In the genomic region with DNA sequence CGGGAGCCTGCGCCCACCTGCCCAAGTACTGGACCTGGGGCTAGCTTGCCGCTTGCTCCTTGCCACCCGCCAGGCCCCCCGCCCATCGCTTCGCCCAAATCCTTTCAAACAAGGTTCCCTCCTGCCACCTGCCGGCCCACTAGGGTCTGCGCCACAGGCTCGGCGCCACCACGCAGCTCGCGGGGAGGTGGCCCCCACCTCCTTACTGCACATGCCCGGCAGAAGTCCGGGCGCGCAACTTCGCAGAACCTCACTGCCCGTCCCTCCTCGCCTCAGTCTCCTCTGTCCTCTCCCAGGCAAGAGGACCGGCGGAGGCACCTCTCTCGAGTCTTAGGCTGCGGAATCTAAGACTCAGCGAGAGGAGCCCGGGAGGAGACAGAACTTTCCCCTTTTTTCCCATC, we compare ENCODE assay signal across 8 cellular contexts. TPM values are rescaled to one million over a fixed set of nuclear protein-coding genes. Genes with fewer than 3 reads are reported as not detected.
A peak's percentile ranks its signal among the peaks of the same experiment; 100 is the strongest.
DNase-seq lines count a peak whose midpoint lies in the region; ATAC-seq and TF ChIP-seq lines count a peak whose summit lies in the region.

No MANE protein-coding gene starts in this region.

- H3K27me3 ChIP-seq in heart right ventricle (peaks cover 0 to 84% (median 60%) of the 10 kb centered on the region in 7 donors), smooth muscle cell (ENCODE audit: low read depth) (peaks cover 63% of the 10 kb centered on the region)

- no peak overlapping the region for H2AFZ ChIP-seq in smooth muscle cell (ENCODE audit: low read depth)

- H3K4me3 ChIP-seq in heart right ventricle (peak overlapping the region in 7 of 10 donors; percentile 3 to 40 (median 25)), smooth muscle cell (peak overlapping the region; percentile 33)

- H3K9me3 ChIP-seq in heart right ventricle (no peaks in the 10 kb centered on the region), smooth muscle cell (replicated peaks; ENCODE audit: low read depth) (no peaks in the 10 kb centered on the region)

- H3K4me2 ChIP-seq in smooth muscle cell: peak overlapping the region; percentile 79

- no peaks in the 10 kb centered on the region for H3K79me2 ChIP-seq in smooth muscle cell (ENCODE audit: low read depth)

- peaks cover 67% of the 10 kb centered on the region for H3K27me3 Mint-ChIP-seq in activated T-helper 2 cell treated with anti-CD3 and anti-CD28 coated beads, Interferon-gamma antibody, Interleukin-2, Interleukin-4, amounts not matched to agents 10 μg/mL and 5 μg/mL and 100 μg/mL, durations not matched to agents 14 hours and 24 hours and 36 hours (ENCODE audit: low read depth)

- peak in 8 of 9 donors; percentile 19 to 62 (median 50) for TF ChIP-seq CTCF in heart right ventricle (IDR thresholded peaks at IDR 0.05)
- peak; percentile 46 for TF ChIP-seq CTCF in smooth muscle cell (IDR thresholded peaks at IDR 0.05; ENCODE audit: borderline replicate concordance, insufficient read depth, poor library complexity, severe bottlenecking)

- no peaks in the 10 kb centered on the region for H3F3A ChIP-seq in smooth muscle cell (ENCODE audit: low read depth)

- H3K36me3 ChIP-seq in heart right ventricle (no peaks in the 10 kb centered on the region), smooth muscle cell (ENCODE audit: low read depth) (no peaks in the 10 kb centered on the region)

- H3K27ac ChIP-seq in heart right ventricle (no peak overlapping the region), smooth muscle cell (ENCODE audit: low read depth) (no peak overlapping the region)

- DNase-seq in G401 (ENCODE audit: low spot score) (peak; percentile 18), NCI-H2107 (lab: John Stamatoyannopoulos, UW) (peak; percentile 18), heart right ventricle (peak; percentile 34 to 43), smooth muscle cell (lab: John Stamatoyannopoulos, UW; ENCODE audit: unreplicated experiment) (no peak), GF-D8 (lab: John Stamatoyannopoulos, UW) (no peak), NCI-H1694 treated with DMSO at 0.1 percent for 48 hours (lab: John Stamatoyannopoulos, UW) (no peak)
- peak; percentile 75 for DNase-seq in activated effector memory CD4-positive, alpha-beta T cell treated with anti-CD3 and anti-CD28 coated beads, Interleukin-2, amount 50 U/mL, for 16 hours
- DNase-seq in activated T-helper 2 cell treated with anti-CD3 and anti-CD28 coated beads, Interferon-gamma antibody, Interleukin-2, Interleukin-4, amounts not matched to agents 10 μg/mL and 5 μg/mL and 100 μg/mL, durations not matched to agents 14 hours and 24 hours and 36 hours (ENCODE audit: low spot score): no peak

- H3K4me1 Mint-ChIP-seq in activated T-helper 2 cell treated with anti-CD3 and anti-CD28 coated beads, Interferon-gamma antibody, Interleukin-2, Interleukin-4, amounts not matched to agents 10 μg/mL and 5 μg/mL and 100 μg/mL, durations not matched to agents 14 hours and 24 hours and 36 hours (ENCODE audit: low read depth): peaks cover 23% of the 10 kb centered on the region

- ATAC-seq in heart right ventricle: peak; percentile 55 to 75 (median 72)

- H3K27ac Mint-ChIP-seq in activated T-helper 2 cell treated with anti-CD3 and anti-CD28 coated beads, Interferon-gamma antibody, Interleukin-2, Interleukin-4, amounts not matched to agents 10 μg/mL and 5 μg/mL and 100 μg/mL, durations not matched to agents 14 hours and 24 hours and 36 hours: no peak overlapping the region

- peaks cover 42% of the 10 kb centered on the region for H4K20me1 ChIP-seq in smooth muscle cell (ENCODE audit: low read depth)

- in situ Hi-C loops in G401 (cut with HindIII; ENCODE audit: low sequenced_read_pairs): no loop called here

- 50 to 52% methylated on average over 27 of the region's 27 CpGs for WGBS in heart right ventricle, 2 donors
- WGBS in smooth muscle cell (ENCODE audit: low lambda C conversion rate): 55% methylated on average over 25 of the region's 27 CpGs

- H3K9me3 Mint-ChIP-seq in activated T-helper 2 cell treated with anti-CD3 and anti-CD28 coated beads, Interferon-gamma antibody, Interleukin-2, Interleukin-4, amounts not matched to agents 10 μg/mL and 5 μg/mL and 100 μg/mL, durations not matched to agents 14 hours and 24 hours and 36 hours: no peaks in the 10 kb centered on the region

- intact Hi-C loops in heart right ventricle (cut with DNase I): loop anchor here in 4 of 10 donors (5.0 to 10.0 kb wide), 2 partner anchors 602 to 605 kb away; no protein-coding TSS in a partner anchor
- intact Hi-C loops in activated T-helper 2 cell treated with anti-CD3 and anti-CD28 coated beads, Interferon-gamma antibody, Interleukin-2, Interleukin-4, amounts not matched to agents 10 μg/mL and 5 μg/mL and 100 μg/mL, durations not matched to agents 14 hours and 24 hours and 36 hours (cut with micrococcal nuclease): no loop called here

- H3K4me1 ChIP-seq in heart right ventricle (peaks cover 0 to 14% (median 3%) of the 10 kb centered on the region in 9 donors), smooth muscle cell (ENCODE audit: low read depth) (no peaks in the 10 kb centered on the region)

- no peak overlapping the region for H3K9ac ChIP-seq in smooth muscle cell (ENCODE audit: low read depth)

- no peaks in the 10 kb centered on the region for H3K36me3 Mint-ChIP-seq in activated T-helper 2 cell treated with anti-CD3 and anti-CD28 coated beads, Interferon-gamma antibody, Interleukin-2, Interleukin-4, amounts not matched to agents 10 μg/mL and 5 μg/mL and 100 μg/mL, durations not matched to agents 14 hours and 24 hours and 36 hours (ENCODE audit: low read depth)

- no peak overlapping the region for H3K4me3 Mint-ChIP-seq in activated T-helper 2 cell treated with anti-CD3 and anti-CD28 coated beads, Interferon-gamma antibody, Interleukin-2, Interleukin-4, amounts not matched to agents 10 μg/mL and 5 μg/mL and 100 μg/mL, durations not matched to agents 14 hours and 24 hours and 36 hours (ENCODE audit: low read depth)

RNA-seq across cellular contexts. Expression of gene GNAS-AS1, which starts 11.2 kb away (rescaled TPM):
- not detected in 2 replicates for total RNA-seq in G401 (2014; rRNA removed; shearing (Covaris generic))
- total RNA-seq in heart right ventricle (1 to 10 TPM in 1 of 10 donors, under 1 TPM in 9; 0.15 to 1.5 (median 0.41) TPM), smooth muscle cell (0.13 and 0.40 TPM in 2 replicates)
- polyA plus RNA-seq in heart right ventricle (1 to 10 TPM in 1 of 2 donors, under 1 TPM in 1; 0.06 to 1.1 TPM), smooth muscle cell (0.35 TPM in 1 of 2 replicates, not detected in the other)
- total RNA-seq in activated T-helper 2 cell treated with anti-CD3 and anti-CD28 coated beads, Interferon-gamma antibody, Interleukin-2, Interleukin-4, amounts not matched to agents 10 μg/mL and 5 μg/mL and 100 μg/mL, durations not matched to agents 14 hours and 24 hours and 36 hours: 1.7 and 1.9 TPM in 2 replicates

RNA-seq across cellular contexts. Expression of gene GNAS, which starts 13.0 kb away (rescaled TPM):
- 580 and 603 TPM in 2 replicates for total RNA-seq in G401 (2014; rRNA removed; shearing (Covaris generic))
- 1,000 to 10,000 TPM; 1,348 to 2,208 (median 1,783) TPM for total RNA-seq in heart right ventricle
- 1,000 to 10,000 TPM; 1,614 to 5,181 TPM for polyA plus RNA-seq in heart right ventricle
- total RNA-seq in smooth muscle cell: 1,103 and 1,240 TPM in 2 replicates
- 1,914 and 1,960 TPM in 2 replicates for polyA plus RNA-seq in smooth muscle cell
- total RNA-seq in activated T-helper 2 cell treated with anti-CD3 and anti-CD28 coated beads, Interferon-gamma antibody, Interleukin-2, Interleukin-4, amounts not matched to agents 10 μg/mL and 5 μg/mL and 100 μg/mL, durations not matched to agents 14 hours and 24 hours and 36 hours: 598 and 599 TPM in 2 replicates

Comparison
In these comparisons a context has a peak if more than half of its experiments do, and no peak if none do; other contexts are left out.
1. DNase-seq: peak in G401 (single experiment), NCI-H2107 (single experiment), activated effector memory CD4-positive, alpha-beta T cell treated with anti-CD3 and anti-CD28 coated beads, Interleukin-2, amount 50 U/mL, for 16 hours (single experiment) and heart right ventricle (2 of 2); none in smooth muscle cell (single experiment), GF-D8 (single experiment), activated T-helper 2 cell treated with anti-CD3 and anti-CD28 coated beads, Interferon-gamma antibody, Interleukin-2, Interleukin-4, amounts not matched to agents 10 μg/mL and 5 μg/mL and 100 μg/mL, durations not matched to agents 14 hours and 24 hours and 36 hours (single experiment) and NCI-H1694 treated with DMSO at 0.1 percent for 48 hours (single experiment).